ENCODE assay signal across 8 cellular contexts in genomic region chr5:127752503-127753265, GRCh38. TPM values are rescaled to one million over a fixed set of nuclear protein-coding genes. Genes with fewer than 3 reads are reported as not detected.
A peak's percentile ranks its signal among the peaks of the same experiment; 100 is the strongest.
DNase-seq lines count a peak whose midpoint lies in the region; ATAC-seq, FAIRE-seq and TF ChIP-seq lines count a peak whose summit lies in the region.
"Not testable (repeated sequence)": the region's sequence is repeated elsewhere in the genome, so short reads cannot be mapped to it uniquely, and the experiment has no call there.
"Had no signal": no experiment of that assay in that cellular context is flagged by ENCODE, and none has a peak within 500 bp of the region (broad histone marks: within the 10 kb centered on the region; RNA-seq: fewer than 3 reads in every experiment).

No MANE protein-coding gene starts in this region.

- ATAC-seq in CD8-positive, alpha-beta T cell; T-cell (replicated peaks in 1 of 4): not testable (repeated sequence)
- ATAC-seq in K562: peak; percentile 82

- DNase-seq in CD8-positive, alpha-beta T cell; T-cell; nephron progenitor cell: not testable (repeated sequence)
- DNase-seq in GM23248 (peak; percentile 19), NCI-H2171 treated with DMSO at 0.1 percent for 48 hours (lab: John Stamatoyannopoulos, UW) (peak; percentile 44), K562 (ENCODE audit: extremely low read depth in 1 of 4, low spot score in 3 of 4) (peak in 2 of 4 experiments; percentile 15 to 41), fibroblast of the conjunctiva (ENCODE audit: low read depth) (peak; percentile 8)

- H3K4me3 ChIP-seq in CD8-positive, alpha-beta T cell (ENCODE audit: low read depth, low read length); GM23248; K562: not testable (repeated sequence)

- not testable (repeated sequence) for H3K9me3 ChIP-seq in CD8-positive, alpha-beta T cell (ENCODE audit: low read length); GM23248 (ENCODE audit: low read depth); K562 (replicated peaks; ENCODE audit: control insufficient read depth, insufficient read depth, low read depth, low read length)

- not testable (repeated sequence) for H3K27me3 ChIP-seq in CD8-positive, alpha-beta T cell (ENCODE audit: insufficient read depth, low read length); GM23248 (replicated peaks; ENCODE audit: insufficient read depth); K562 (ENCODE audit: control insufficient read depth in 2 of 2, insufficient read depth in 2 of 2, low read length in 2 of 2)

- H3K36me3 Mint-ChIP-seq in CD8-positive, alpha-beta T cell; T-cell; nephron progenitor cell (ENCODE audit: low read depth): not testable (repeated sequence)

- not testable (repeated sequence) for FAIRE-seq in K562 (lab: Jason Lieb, UNC)

- H4K20me1 ChIP-seq in GM23248 (ENCODE audit: insufficient read depth); K562 (replicated peaks; ENCODE audit: control insufficient read depth, insufficient read depth, low read length): not testable (repeated sequence)

- not testable (repeated sequence) for H3K4me2 ChIP-seq in GM23248 (ENCODE audit: unreplicated experiment)
- peak overlapping the region; percentile 69 for H3K4me2 ChIP-seq in K562 (ENCODE audit: insufficient read depth, low read length)

- intact Hi-C loops in CD8-positive, alpha-beta T cell (cut with DNase I, micrococcal nuclease): loop anchor here in 1 of 2 experiments (10.0 kb wide), 1 partner anchor 332 kb away; the partner anchor contains the start of gene SLC12A2
- intact Hi-C loops in K562 (cut with micrococcal nuclease): not testable (repeated sequence)

- peak; percentile 58 for TF ChIP-seq POLR2A in K562 (conservative IDR thresholded peaks at IDR 0.05)

- in situ Hi-C loops in GM23248 (cut with MboI): not testable (repeated sequence)
- in situ Hi-C loops in K562 (cut with MboI): loop anchor here (10.0 kb wide), 1 partner anchor 452 kb away; no protein-coding TSS in a partner anchor

- TF ChIP-seq RAD21 in K562 (CRISPR knock-in tag; conservative IDR thresholded peaks at IDR 0.05 in 1 of 2, IDR thresholded peaks at IDR 0.05 in 1 of 2): not testable (repeated sequence)

- H3F3A ChIP-seq in GM23248 (ENCODE audit: insufficient read depth): not testable (repeated sequence)

- H3K9me1 ChIP-seq in K562 (ENCODE audit: control insufficient read depth, insufficient read depth, low read length): not testable (repeated sequence)

- POLR2A ChIA-PET in CD8-positive, alpha-beta T cell (lab: Charles Lee): interaction anchor here (1.0 kb wide), 1 partner anchor 330 kb away, joined by 3 read pairs; no protein-coding TSS in a partner anchor
- POLR2A ChIA-PET in T-cell (lab: Charles Lee); K562 (lab: Yijun Ruan, JAX): not testable (repeated sequence)

- H2AFZ ChIP-seq in GM23248: peak overlapping the region; percentile 7; the same call in 1 of the 2 replicates
- H2AFZ ChIP-seq in K562 (ENCODE audit: low read depth, low read length): peak overlapping the region; percentile 94

- not testable (repeated sequence) for H3K9me2 ChIP-seq in GM23248 (ENCODE audit: insufficient read depth)

- not testable (repeated sequence) for H3K9me3 Mint-ChIP-seq in CD8-positive, alpha-beta T cell; T-cell
- H3K9me3 Mint-ChIP-seq in nephron progenitor cell: peaks cover 28% of the 10 kb centered on the region

- not testable (repeated sequence) for H3K4me1 Mint-ChIP-seq in CD8-positive, alpha-beta T cell (ENCODE audit: low read depth); T-cell; nephron progenitor cell

- TF ChIP-seq CTCF in CD8-positive, alpha-beta T cell (IDR thresholded peaks at IDR 0.05); K562 (IDR thresholded peaks at IDR 0.05 in 2 of 3, conservative IDR thresholded peaks at IDR 0.05 in 1 of 3; ENCODE audit: insufficient read depth in 2 of 3, low read depth in 1 of 3, low read length in 3 of 3); nephron progenitor cell (IDR thresholded peaks at IDR 0.05): not testable (repeated sequence)

- H3K36me3 ChIP-seq in CD8-positive, alpha-beta T cell (ENCODE audit: insufficient read depth, low read length); GM23248 (ENCODE audit: low read depth); K562 (ENCODE audit: control insufficient read depth, insufficient read depth, low read length): not testable (repeated sequence)

- H3K79me2 ChIP-seq in GM23248 (ENCODE audit: insufficient read depth); K562 (ENCODE audit: control insufficient read depth, insufficient read depth, low read length): not testable (repeated sequence)

- not testable (repeated sequence) for H3K27ac ChIP-seq in CD8-positive, alpha-beta T cell (ENCODE audit: low read depth, low read length); GM23248
- peak overlapping the region; percentile 73; the same call in 2 of the 3 replicates for H3K27ac ChIP-seq in K562 (ENCODE audit: extremely low read depth, low read depth, low read length)

- H3K27me3 Mint-ChIP-seq in CD8-positive, alpha-beta T cell (ENCODE audit: low read depth); T-cell; nephron progenitor cell (ENCODE audit: low read depth, poor library complexity): not testable (repeated sequence)

- H3K9ac ChIP-seq in GM23248: not testable (repeated sequence)
- peak overlapping the region; percentile 52 to 56; a peak in 3 of 4 replicates for H3K9ac ChIP-seq in K562 (ENCODE audit: insufficient read depth in 1 of 2, low read depth in 2 of 2, low read length in 2 of 2)

- WGBS in GM23248 (ENCODE audit: low coverage in 1 of 2, low lambda C conversion rate in 2 of 2, missing lambda C conversion rate in 2 of 2), 2 experiments: 79 to 82% methylated on average over 22 to 32 of the region's 32 CpGs
- 4% methylated on average over 17 of the region's 32 CpGs for WGBS in K562 (ENCODE audit: insufficient coverage, low coverage, missing lambda C conversion rate)

- CTCF ChIA-PET in CD8-positive, alpha-beta T cell (lab: Charles Lee); T-cell (lab: Charles Lee); K562 (lab: Yijun Ruan, JAX; ENCODE audit: low intra/inter-chr PET ratio): not testable (repeated sequence)

- BruUV-seq in K562 (replicated peaks; lab: Mats Ljungman, UMichigan): TSS peak; percentile 90

- peak overlapping the region; percentile 47 for H3K4me3 Mint-ChIP-seq in CD8-positive, alpha-beta T cell
- peak overlapping the region in 2 of 3 donors; percentile 20 to 34 for H3K4me3 Mint-ChIP-seq in T-cell
- not testable (repeated sequence) for H3K4me3 Mint-ChIP-seq in nephron progenitor cell

- peak overlapping the region; percentile 50 for H3K27ac Mint-ChIP-seq in CD8-positive, alpha-beta T cell
- H3K27ac Mint-ChIP-seq in T-cell (peak overlapping the region; percentile 23 to 71), nephron progenitor cell (peak overlapping the region; percentile 54)

- H3K4me1 ChIP-seq in CD8-positive, alpha-beta T cell (ENCODE audit: insufficient read depth, low read length); K562 (replicated peaks in 1 of 2; ENCODE audit: control insufficient read depth in 2 of 2, insufficient read depth in 2 of 2, low read length in 2 of 2): not testable (repeated sequence)
- H3K4me1 ChIP-seq in GM23248 (ENCODE audit: insufficient read depth): peaks cover 14% of the 10 kb centered on the region

- TF ChIP-seq EP300 in K562 (IDR thresholded peaks at IDR 0.05; ENCODE audit: low read length): not testable (repeated sequence)

TF ChIP-seq in K562, 482 proteins besides CTCF, POLR2A, EP300 and RAD21 (continues in another document):
- TF ChIP-seq L3MBTL2 (IDR thresholded peaks at IDR 0.05): peak; percentile 53
- peak in 1 of 2 experiments; percentile 95; a peak in 2 of 4 replicates for TF ChIP-seq FOXA3 (CRISPR knock-in tag; conservative IDR thresholded peaks at IDR 0.05 in 1 of 2, IDR thresholded peaks at IDR 0.05 in 1 of 2)
- peak; percentile 42 for TF ChIP-seq BRD9 (IDR thresholded peaks at IDR 0.05; ENCODE audit: low read depth, partially characterized antibody)
- TF ChIP-seq NR4A1 (CRISPR knock-in tag; IDR thresholded peaks at IDR 0.05): not testable (repeated sequence)
- peak; percentile 62; the same call in 1 of the 2 replicates for TF ChIP-seq NR4A1 (tag; IDR thresholded peaks at IDR 0.05)
- 0 out of 2 replicates have a peak, but pooled peaks have one; percentile 33 for TF ChIP-seq ZBTB17 (CRISPR knock-in tag; IDR thresholded peaks at IDR 0.05)
- TF ChIP-seq TAF7 (tag; IDR thresholded peaks at IDR 0.05): peak; percentile 84

RNA-seq across cellular contexts. Expression of gene CCDC192, which starts 49.5 kb away (rescaled TPM):
- not detected for total RNA-seq in CD8-positive, alpha-beta T cell
- total RNA-seq in GM23248 (2014; rRNA removed; shearing (Covaris generic)): not detected in 2 replicates
- polyA plus RNA-seq in GM23248 (2016; fragmentation: Nextera tagmentation; extraction: Ambion mirVana) (0.30 and 0.40 TPM in 2 replicates), K562 (2011; rRNA removed) (0.11 and 0.29 TPM in 2 replicates), K562 (2014; fragmentation: Illumina TruSeq; extraction: Trizol) (0.21 TPM in 1 of 2 replicates, not detected in the other), K562 (2014; fragmentation: Nextera tagmentation; extraction: Ambion mirVana) (under 1 TPM; 0.38 to 0.66 TPM), K562 (2014; rRNA removed) (0.45 TPM in 1 of 2 replicates, not detected in the other)
- total RNA-seq in T-cell (under 1 TPM in 1 of 5 donors, not detected in 4; 0.58 TPM), K562 (2014; rRNA removed) (0.54 TPM in 1 of 2 replicates, not detected in the other), K562 (2014; rRNA removed; fragmentation: Illumina TruSeq; extraction: Trizol) (0.22 and 0.62 TPM in 2 replicates), K562 (2015; rRNA removed; fragmentation: Illumina TruSeq; extraction: Trizol) (0.29 and 0.41 TPM in 2 replicates), K562 (2021) (not detected in 2 replicates)
- total RNA-seq in K562 (2011; cell fraction: chromatin; rRNA removed; ENCODE audit: low replicate concordance): 1.9 and 3.5 TPM in 2 replicates
- 4.5 TPM in 1 of 2 replicates, not detected in the other for total RNA-seq in K562 (2011; cell fraction: nucleolus; rRNA removed)
- 0.95 and 2.1 TPM in 2 replicates for total RNA-seq in K562 (2011; cell fraction: nucleoplasm; rRNA removed)
- polyA plus RNA-seq in K562 (2011; cell fraction: cytosol; rRNA removed): 0.25 TPM in 1 of 2 replicates, not detected in the other
- 0.17 and 0.34 TPM in 2 replicates for polyA plus RNA-seq in K562 (2011; cell fraction: nucleus; rRNA removed)
- polyA plus RNA-seq in K562 (2012): 0.47 and 0.64 TPM in 2 replicates
- polyA minus RNA-seq in K562 (2011; rRNA and poly(A)+ RNA removed): 0.45 TPM in 1 of 2 replicates, not detected in the other
- polyA minus RNA-seq in K562 (2011; cell fraction: cytosol; rRNA and poly(A)+ RNA removed): not detected in 2 replicates
- 0.44 and 0.94 TPM in 2 replicates for polyA minus RNA-seq in K562 (2011; cell fraction: nucleus; rRNA and poly(A)+ RNA removed)
- total RNA-seq: HT-29 had no signal
